ENCODE assay signal across 15 cellular contexts in the genomic region with DNA sequence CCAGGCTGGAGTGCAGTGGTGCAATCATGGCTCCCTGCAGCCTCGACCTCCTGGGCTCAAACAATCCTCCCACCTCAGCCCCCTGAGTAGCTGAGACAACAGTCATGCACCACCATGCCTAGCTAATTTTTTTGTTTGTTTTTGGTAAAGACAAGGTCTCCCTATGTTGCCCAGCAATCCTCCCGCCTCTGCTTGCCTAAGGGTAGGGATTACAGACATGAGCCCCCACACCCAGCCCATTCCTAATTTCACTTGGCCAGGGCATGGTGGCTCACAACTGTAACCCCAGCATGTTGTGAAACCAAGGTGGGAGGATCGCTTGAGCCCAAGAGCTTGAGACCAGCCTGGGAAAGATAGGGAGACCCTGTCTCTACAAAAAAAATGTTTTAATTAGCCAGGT.
"Had no signal": no experiment of that assay in that cellular context is flagged by ENCODE, and none has a peak within 500 bp of the region (broad histone marks: within the 10 kb centered on the region; RNA-seq: fewer than 3 reads in every experiment).

No MANE protein-coding gene starts in this region.

- DNase-seq: activated CD4-positive, alpha-beta memory T cell treated with anti-CD3 and anti-CD28 coated beads, Interleukin-2, amount 10 ng/mL, durations not matched to agents 7 days and 5 days; activated naive CD8-positive, alpha-beta T cell treated with anti-CD3 and anti-CD28 coated beads for 36 hours; aorta; foreskin melanocyte; heart left ventricle; mammary epithelial cell; retina; stimulated activated CD4-positive, alpha-beta T cell treated with anti-CD3 and anti-CD28 coated beads, Interleukin-15, amount 100 ng/mL, for 24 hours; stimulated activated CD4-positive, alpha-beta T cell treated with anti-CD3 and anti-CD28 coated beads, Interleukin-4, amount 100 ng/mL, for 4 hours; uterus had no signal

- ATAC-seq: activated CD4-positive, CD25-positive, alpha-beta regulatory T cell treated with anti-CD3 and anti-CD28 coated beads, Interleukin-2, amount 50 U/mL, for 24 hours; heart left ventricle; left lobe of liver had no signal

- H3K4me1 ChIP-seq: uterus had no signal

- H3K4me3 Mint-ChIP-seq: activated CD4-positive, alpha-beta memory T cell treated with anti-CD3 and anti-CD28 coated beads, Interleukin-2, amount 10 ng/mL, durations not matched to agents 7 days and 5 days; activated naive CD8-positive, alpha-beta T cell treated with anti-CD3 and anti-CD28 coated beads for 36 hours; nephron had no signal

- H3K9me3 ChIP-seq: heart left ventricle, thyroid gland, uterus had no signal

- H3K36me3 ChIP-seq: uterus had no signal

- H3K27me3 Mint-ChIP-seq: activated CD4-positive, alpha-beta memory T cell treated with anti-CD3 and anti-CD28 coated beads, Interleukin-2, amount 10 ng/mL, durations not matched to agents 7 days and 5 days; activated naive CD8-positive, alpha-beta T cell treated with anti-CD3 and anti-CD28 coated beads for 36 hours had no signal

- H3K4me3 ChIP-seq: heart left ventricle, thyroid gland, uterus had no signal

- H3K27ac Mint-ChIP-seq: activated naive CD8-positive, alpha-beta T cell treated with anti-CD3 and anti-CD28 coated beads for 36 hours had no signal

- H3K27ac ChIP-seq: heart left ventricle, parathyroid adenoma, uterus had no signal

- H3K9me3 Mint-ChIP-seq: activated CD4-positive, alpha-beta memory T cell treated with anti-CD3 and anti-CD28 coated beads, Interleukin-2, amount 10 ng/mL, durations not matched to agents 7 days and 5 days; activated naive CD8-positive, alpha-beta T cell treated with anti-CD3 and anti-CD28 coated beads for 36 hours; nephron had no signal
